Comparison of ENCODE assay signal across 22 cellular contexts in genomic region chr5:76771705-76772405, GRCh38. TPM values are rescaled to one million over a fixed set of nuclear protein-coding genes. Genes with fewer than 3 reads are reported as not detected.
DNase-seq lines count a peak whose midpoint lies in the region; ATAC-seq, FAIRE-seq and TF ChIP-seq lines count a peak whose summit lies in the region.
"Had no signal": no experiment of that assay in that cellular context is flagged by ENCODE, and none has a peak within 500 bp of the region (broad histone marks: within the 10 kb centered on the region; RNA-seq: fewer than 3 reads in every experiment).

No MANE protein-coding gene starts in this region.

- H3K27ac ChIP-seq in A549 = peak overlapping the region; percentile 81
- no peak overlapping the region for H3K27ac ChIP-seq in endothelial cell of umbilical vein (ENCODE audit: insufficient read depth, low read depth, low read length)
- H3K27ac ChIP-seq: adrenal gland; BLaER1 treated with 17β-estradiol and CSF1 and Interleukin-3, amounts not matched to agents 10 nM and 100 nM; cardiac muscle cell; dorsolateral prefrontal cortex had no signal

- H3K27me3 ChIP-seq in endothelial cell of umbilical vein (ENCODE audit: control insufficient read depth in 2 of 2, insufficient read depth in 2 of 2, low read length in 2 of 2) = no peaks in the 10 kb centered on the region
- H3K27me3 ChIP-seq: adrenal gland; BLaER1 treated with 17β-estradiol and CSF1 and Interleukin-3, amounts not matched to agents 10 nM and 100 nM; cardiac muscle cell; dorsolateral prefrontal cortex had no signal

- peak in 1 of 2 experiments; percentile 24; a peak in 1 of 5 replicates for TF ChIP-seq RAD21 in A549 (conservative IDR thresholded peaks at IDR 0.05 in 1 of 2, IDR thresholded peaks at IDR 0.05 in 1 of 2)

- POLR2A ChIA-PET in A549 (lab: Yijun Ruan, JAX) (interaction anchor here (1.4 kb wide), 1 partner anchor 34 kb away, joined by 4 read pairs; no protein-coding TSS in a partner anchor), endothelial cell of umbilical vein (lab: Charles Lee) (no interaction called here)

- peaks cover 17% of the 10 kb centered on the region for H3K4me1 Mint-ChIP-seq in mesothelial cell of epicardium

- no peaks in the 10 kb centered on the region for H3K9me3 ChIP-seq in A549
- no peaks in the 10 kb centered on the region for H3K9me3 ChIP-seq in endothelial cell of umbilical vein (replicated peaks; ENCODE audit: control insufficient read depth, insufficient read depth, low read length)
- H3K9me3 ChIP-seq: adrenal gland; BLaER1 treated with 17β-estradiol and CSF1 and Interleukin-3, amounts not matched to agents 10 nM and 100 nM had no signal

- CTCF ChIA-PET in A549 (lab: Yijun Ruan, JAX) = interaction anchor here (0.7 to 7.8 kb wide), 3 partner anchors 56 to 173 kb away, joined by 3 to 145 read pairs (median 3); partner anchors contain the start of gene F2R
- CTCF ChIA-PET in endothelial cell of umbilical vein (lab: Charles Lee) = interaction anchor here (5.9 kb wide), 1 partner anchor 172 kb away, joined by 391 read pairs; no protein-coding TSS in a partner anchor

- TF ChIP-seq POLR2A in A549 (IDR thresholded peaks at IDR 0.05; ENCODE audit: low read length) = no peak
- no peak for TF ChIP-seq POLR2A in endothelial cell of umbilical vein (IDR thresholded peaks at IDR 0.05; ENCODE audit: low read depth, low read length)

- peak overlapping the region; percentile 33 for H2AFZ ChIP-seq in endothelial cell of umbilical vein (ENCODE audit: low read depth, low read length)

- BruUV-seq in endothelial cell of umbilical vein (replicated peaks; lab: Mats Ljungman, UMichigan) = no TSS peak

- no peaks in the 10 kb centered on the region for H3K79me2 ChIP-seq in endothelial cell of umbilical vein (ENCODE audit: control insufficient read depth, insufficient read depth, low read length)

- dilution Hi-C loops in endothelial cell of umbilical vein (cut with MboI; ENCODE audit: extremely low pct_ligation_motif_present, low sequenced_read_pairs) = no loop called here

- no peaks in the 10 kb centered on the region for H3K27me3 Mint-ChIP-seq in mesothelial cell of epicardium (ENCODE audit: low read depth)
- H3K27me3 Mint-ChIP-seq: activated CD4-positive, alpha-beta T cell treated with anti-CD3 and anti-CD28 coated beads, Interleukin-2, amount 10 ng/mL, durations not matched to agents 7 days and 5 days had no signal

- H3K4me1 ChIP-seq in A549 = peaks cover 19% of the 10 kb centered on the region
- peaks cover 6% of the 10 kb centered on the region for H3K4me1 ChIP-seq in endothelial cell of umbilical vein (ENCODE audit: control insufficient read depth, extremely low read depth, insufficient read depth, low read length)
- H3K4me1 ChIP-seq: adrenal gland; BLaER1 treated with 17β-estradiol and CSF1 and Interleukin-3, amounts not matched to agents 10 nM and 100 nM had no signal

- no peak overlapping the region for H3K4me3 Mint-ChIP-seq in mesothelial cell of epicardium
- H3K4me3 Mint-ChIP-seq: activated CD4-positive, alpha-beta T cell treated with anti-CD3 and anti-CD28 coated beads, Interleukin-2, amount 10 ng/mL, durations not matched to agents 7 days and 5 days had no signal

- peak overlapping the region; percentile 51 for H3K27ac Mint-ChIP-seq in mesothelial cell of epicardium
- H3K27ac Mint-ChIP-seq: activated CD4-positive, alpha-beta T cell treated with anti-CD3 and anti-CD28 coated beads, Interleukin-2, amount 10 ng/mL, durations not matched to agents 7 days and 5 days had no signal

- no peaks in the 10 kb centered on the region for H3K9me3 Mint-ChIP-seq in mesothelial cell of epicardium
- H3K9me3 Mint-ChIP-seq: activated CD4-positive, alpha-beta T cell treated with anti-CD3 and anti-CD28 coated beads, Interleukin-2, amount 10 ng/mL, durations not matched to agents 7 days and 5 days had no signal

- TF ChIP-seq CTCF in A549 (IDR thresholded peaks at IDR 0.05) (no peak), endothelial cell of umbilical vein (IDR thresholded peaks at IDR 0.05; ENCODE audit: extremely low read depth in 1 of 2, insufficient read depth in 1 of 2, low read depth in 1 of 2, low read length in 2 of 2) (no peak), mesothelial cell of epicardium (IDR thresholded peaks at IDR 0.05; ENCODE audit: unreplicated experiment) (no peak)

- intact Hi-C loops in endothelial cell of umbilical vein (cut with micrococcal nuclease) = loop anchor here (5.0 kb wide), 2 partner anchors 35 to 85 kb away; no protein-coding TSS in a partner anchor

- no peaks in the 10 kb centered on the region for H4K20me1 ChIP-seq in endothelial cell of umbilical vein (replicated peaks; ENCODE audit: control insufficient read depth, extremely low read depth, insufficient read depth, low read length)
- H4K20me1 ChIP-seq: BLaER1 treated with 17β-estradiol and CSF1 and Interleukin-3, amounts not matched to agents 10 nM and 100 nM had no signal

- peak; percentile 65 to 69; a peak in 4 of 5 replicates for TF ChIP-seq EP300 in A549 (IDR thresholded peaks at IDR 0.05)

- H3K9me1 ChIP-seq in endothelial cell of umbilical vein (replicated peaks; ENCODE audit: control insufficient read depth, extremely low read depth, insufficient read depth, low read length) = no peaks in the 10 kb centered on the region

- H3K36me3 ChIP-seq in endothelial cell of umbilical vein (ENCODE audit: control insufficient read depth in 2 of 2, extremely low read depth in 1 of 2, insufficient read depth in 2 of 2, low read length in 2 of 2) = no peaks in the 10 kb centered on the region
- H3K36me3 ChIP-seq: adrenal gland; BLaER1 treated with 17β-estradiol and CSF1 and Interleukin-3, amounts not matched to agents 10 nM and 100 nM; cardiac muscle cell had no signal

- no peak overlapping the region for H3K9ac ChIP-seq in endothelial cell of umbilical vein (replicated peaks; ENCODE audit: extremely low read depth, insufficient read depth, low read length)
- H3K9ac ChIP-seq: BLaER1 treated with 17β-estradiol and CSF1 and Interleukin-3, amounts not matched to agents 10 nM and 100 nM had no signal

- WGBS in A549 (ENCODE audit: missing lambda C conversion rate) = 11% methylated on average over 3 of the region's 3 CpGs

- no peaks in the 10 kb centered on the region for H3K36me3 Mint-ChIP-seq in mesothelial cell of epicardium

- FAIRE-seq in A549 (lab: Jason Lieb, UNC) (peak; percentile 59), endothelial cell of umbilical vein (lab: Jason Lieb, UNC) (no peak)
- FAIRE-seq: D721Med had no signal

- H3K4me2 ChIP-seq in A549 = peak overlapping the region; percentile 52
- H3K4me2 ChIP-seq in endothelial cell of umbilical vein (ENCODE audit: insufficient read depth, low read length) = no peak overlapping the region
- H3K4me2 ChIP-seq: BLaER1 treated with 17β-estradiol and CSF1 and Interleukin-3, amounts not matched to agents 10 nM and 100 nM had no signal

- ATAC-seq in A549 = peak; percentile 92 to 98
- ATAC-seq in HG03520 (IDR thresholded peaks at IDR 0.05; ENCODE audit: unreplicated experiment) = no peak
- no peak for ATAC-seq in HG03432 (IDR thresholded peaks at IDR 0.05; ENCODE audit: unreplicated experiment)
- no peak for ATAC-seq in stimulated activated naive CD8-positive, alpha-beta T cell treated with anti-CD3 and anti-CD28 coated beads, Interleukin-15, Interleukin-2, amounts not matched to agents 100 U/mL and 50 U/mL, for 24 hours
- ATAC-seq: HCT116, left colon had no signal

- peak in 1 of 2 experiments; percentile 91 for DNase-seq in A549 (ENCODE audit: low read depth in 1 of 2, low spot score in 1 of 2)
- DNase-seq in endothelial cell of umbilical vein (ENCODE audit: low read depth, low spot score) = no peak
- DNase-seq in mesothelial cell of epicardium (ENCODE audit: low spot score in 2 of 2, unreplicated experiment in 2 of 2) = no peak
- DNase-seq in activated CD8-positive, alpha-beta memory T cell treated with anti-CD3 and anti-CD28 coated beads, Interleukin-2, amount 50 U/mL, for 48 hours = no peak
- no peak for DNase-seq in stimulated activated naive CD8-positive, alpha-beta T cell treated with anti-CD3 and anti-CD28 coated beads, Interleukin-15, Interleukin-2, amounts not matched to agents 100 U/mL and 50 U/mL, for 24 hours
- DNase-seq: activated CD4-positive, alpha-beta T cell treated with anti-CD3 and anti-CD28 coated beads, Interleukin-2, amount 10 ng/mL, durations not matched to agents 7 days and 5 days; dorsolateral prefrontal cortex; EL; erythroblast; MM.1S; NCI-H1694; NCI-H748 treated with DMSO at 0.1 percent for 48 hours; SIG-M5 had no signal

- no peak overlapping the region for H3K4me3 ChIP-seq in A549
- H3K4me3 ChIP-seq in endothelial cell of umbilical vein (replicated peaks in 1 of 3; ENCODE audit: insufficient read depth in 1 of 3, low read depth in 1 of 3, low read length in 3 of 3) = no peak overlapping the region
- H3K4me3 ChIP-seq: adrenal gland; BLaER1 treated with 17β-estradiol and CSF1 and Interleukin-3, amounts not matched to agents 10 nM and 100 nM; cardiac muscle cell; dorsolateral prefrontal cortex had no signal

RNA-seq across cellular contexts. Expression of gene F2RL1, which starts 47.0 kb away (rescaled TPM):
- polyA plus RNA-seq in A549 (2011; rRNA removed) (226 and 328 TPM in 2 replicates), A549 (2017; fragmentation: RNase III; extraction: RNeasy Plus Mini Kit Qiagen cat#74134 plus additional on column Dnase treatment) (50.7 to 88.7 TPM (median 73.1 TPM) in 3 replicates), endothelial cell of umbilical vein (20.7 and 21.8 TPM in 2 replicates)
- 44.4 and 70.1 TPM in 2 replicates for polyA plus RNA-seq in A549 (2012; cell fraction: cytosol; rRNA removed)
- 25.0 and 35.5 TPM in 2 replicates for polyA plus RNA-seq in A549 (2012; cell fraction: nucleus; rRNA removed)
- 228 and 243 TPM in 2 replicates for polyA minus RNA-seq in A549 (2011; rRNA and poly(A)+ RNA removed)
- polyA plus RNA-seq in PFSK-1 (2012; ENCODE audit: insufficient read length, low read depth) = 50.1 TPM
- total RNA-seq in endothelial cell of umbilical vein (21.9 and 42.6 TPM in 2 replicates), mesothelial cell of epicardium (5.7 to 6.6 TPM (median 6.6 TPM) in 3 replicates)
- 20.4 and 21.6 TPM in 2 replicates for polyA plus RNA-seq in endothelial cell of umbilical vein (2011; cell fraction: cytosol; rRNA removed)
- 9.3 and 11.9 TPM in 2 replicates for polyA plus RNA-seq in endothelial cell of umbilical vein (2011; cell fraction: nucleus; rRNA removed)
- polyA plus RNA-seq in endothelial cell of umbilical vein (2012) = 68.7 and 80.5 TPM in 2 replicates
- 63.3 and 82.4 TPM in 2 replicates for polyA minus RNA-seq in endothelial cell of umbilical vein
- polyA minus RNA-seq in endothelial cell of umbilical vein (2011; cell fraction: cytosol; rRNA and poly(A)+ RNA removed) = not detected
- 11.8 and 23.2 TPM in 2 replicates for polyA minus RNA-seq in endothelial cell of umbilical vein (2011; cell fraction: nucleus; rRNA and poly(A)+ RNA removed)
- total RNA-seq: cardiac muscle cell had no signal

RNA-seq across cellular contexts. Expression of gene F2R, which starts 55.9 kb away (rescaled TPM):
- polyA plus RNA-seq in A549 (2011; rRNA removed) = 114 and 131 TPM in 2 replicates
- 28.2 and 38.5 TPM in 2 replicates for polyA plus RNA-seq in A549 (2012; cell fraction: cytosol; rRNA removed)
- polyA plus RNA-seq in A549 (2012; cell fraction: nucleus; rRNA removed) = 21.4 and 25.3 TPM in 2 replicates
- polyA plus RNA-seq in A549 (2017; fragmentation: RNase III; extraction: RNeasy Plus Mini Kit Qiagen cat#74134 plus additional on column Dnase treatment) = 19.4 to 30.4 TPM (median 26.3 TPM) in 3 replicates
- 76.1 and 95.1 TPM in 2 replicates for polyA minus RNA-seq in A549 (2011; rRNA and poly(A)+ RNA removed)
- polyA plus RNA-seq in PFSK-1 (2012; ENCODE audit: insufficient read length, low read depth) = 30.0 TPM
- 342 and 393 TPM in 2 replicates for total RNA-seq in endothelial cell of umbilical vein
- 599 and 624 TPM in 2 replicates for polyA plus RNA-seq in endothelial cell of umbilical vein
- polyA plus RNA-seq in endothelial cell of umbilical vein (2011; cell fraction: cytosol; rRNA removed) = 391 and 418 TPM in 2 replicates
- 160 and 208 TPM in 2 replicates for polyA plus RNA-seq in endothelial cell of umbilical vein (2011; cell fraction: nucleus; rRNA removed)
- 318 and 326 TPM in 2 replicates for polyA plus RNA-seq in endothelial cell of umbilical vein (2012)
- 963 and 1,052 TPM in 2 replicates for polyA minus RNA-seq in endothelial cell of umbilical vein
- 0.51 TPM for polyA minus RNA-seq in endothelial cell of umbilical vein (2011; cell fraction: cytosol; rRNA and poly(A)+ RNA removed)
- polyA minus RNA-seq in endothelial cell of umbilical vein (2011; cell fraction: nucleus; rRNA and poly(A)+ RNA removed) = 189 and 305 TPM in 2 replicates
- total RNA-seq in mesothelial cell of epicardium = 34.4 to 35.8 TPM (median 34.4 TPM) in 3 replicates

Comparison
In these comparisons a context has a peak if more than half of its experiments do, and no peak if none do; other contexts are left out.
1. ATAC-seq: peak in A549 (2 of 2); none in HG03520 (single experiment), HG03432 (single experiment) and stimulated activated naive CD8-positive, alpha-beta T cell treated with anti-CD3 and anti-CD28 coated beads, Interleukin-15, Interleukin-2, amounts not matched to agents 100 U/mL and 50 U/mL, for 24 hours (single experiment).